12 cellular contexts compared by ENCODE assay signal in genomic region chr3:14863324-14864100, GRCh38. TPM values are rescaled to one million over a fixed set of nuclear protein-coding genes. Genes with fewer than 3 reads are reported as not detected.
A peak's percentile ranks its signal among the peaks of the same experiment; 100 is the strongest.
DNase-seq lines count a peak whose midpoint lies in the region; TF ChIP-seq lines count a peak whose summit lies in the region.
"Had no signal": no experiment of that assay in that cellular context is flagged by ENCODE, and none has a peak within 500 bp of the region (broad histone marks: within the 10 kb centered on the region; RNA-seq: fewer than 3 reads in every experiment).

No MANE protein-coding gene starts in this region.

- H3K4me3 Mint-ChIP-seq in osteocyte (ENCODE audit: unreplicated experiment), result no peak overlapping the region
- H3K4me3 Mint-ChIP-seq in MCF 10A (ENCODE audit: unreplicated experiment), result no peak overlapping the region
- H3K4me3 Mint-ChIP-seq: activated naive CD8-positive, alpha-beta T cell had no signal

- intact Hi-C loops in MCF 10A (cut with micrococcal nuclease), result no loop called here

- TF ChIP-seq POLR2A in NB4 (IDR thresholded peaks at IDR 0.05; ENCODE audit: extremely low read depth, insufficient read length), result no peak

- POLR2A ChIA-PET in MCF 10A (lab: Yijun Ruan, JAX), result no interaction called here

- no peak overlapping the region for H3K27ac Mint-ChIP-seq in osteocyte (ENCODE audit: unreplicated experiment)
- no peak overlapping the region for H3K27ac Mint-ChIP-seq in MCF 10A (ENCODE audit: low read depth, unreplicated experiment)
- H3K27ac Mint-ChIP-seq: activated naive CD8-positive, alpha-beta T cell had no signal

- CTCF ChIA-PET in MCF 10A (lab: Yijun Ruan, JAX), result interaction anchor here (0.7 to 1.1 kb wide), 3 partner anchors 11 to 75 kb away, joined by 3 to 4 read pairs (median 3); no protein-coding TSS in a partner anchor

- H3K27me3 Mint-ChIP-seq in osteocyte (ENCODE audit: unreplicated experiment) (peaks cover 11% of the 10 kb centered on the region), MCF 10A (ENCODE audit: insufficient read depth, unreplicated experiment) (peaks cover 36% of the 10 kb centered on the region)
- H3K27me3 Mint-ChIP-seq: activated naive CD8-positive, alpha-beta T cell had no signal

- H3K4me1 Mint-ChIP-seq in osteocyte (ENCODE audit: unreplicated experiment) (no peaks in the 10 kb centered on the region), MCF 10A (ENCODE audit: insufficient read depth, unreplicated experiment) (no peaks in the 10 kb centered on the region)

- TF ChIP-seq CTCF in NB4 (IDR thresholded peaks at IDR 0.05; ENCODE audit: low read depth, low read length), result peak; percentile 22
- TF ChIP-seq CTCF in epithelial cell of esophagus (IDR thresholded peaks at IDR 0.05; ENCODE audit: insufficient read depth, low read depth, low read length, missing control alignments), result peak; percentile 20
- TF ChIP-seq CTCF in osteocyte (IDR thresholded peaks at IDR 0.05), result peak; percentile 32
- TF ChIP-seq CTCF in MCF 10A (IDR thresholded peaks at IDR 0.05; ENCODE audit: unreplicated experiment), result no peak

- H3K9me3 Mint-ChIP-seq in osteocyte (ENCODE audit: unreplicated experiment) (no peaks in the 10 kb centered on the region), MCF 10A (ENCODE audit: unreplicated experiment) (no peaks in the 10 kb centered on the region)

- H3K36me3 Mint-ChIP-seq in osteocyte (ENCODE audit: unreplicated experiment) (no peaks in the 10 kb centered on the region), MCF 10A (ENCODE audit: insufficient read depth, unreplicated experiment) (no peaks in the 10 kb centered on the region)

- H3K4me3 ChIP-seq in NB4 (ENCODE audit: low read depth, low read length), result no peak overlapping the region
- H3K4me3 ChIP-seq in epithelial cell of esophagus (ENCODE audit: low read length), result no peak overlapping the region
- H3K4me3 ChIP-seq: uterus had no signal

- no TSS peak for BruUV-seq in MCF 10A (replicated peaks; lab: Mats Ljungman, UMichigan)

- peak; percentile 32 for DNase-seq in ELF-1 (ENCODE audit: low read depth, low spot score)
- peak; percentile 12 for DNase-seq in NB4 (ENCODE audit: low read depth)
- DNase-seq in epithelial cell of esophagus (ENCODE audit: low read depth), result no peak
- no peak for DNase-seq in osteocyte (ENCODE audit: extremely low spot score, unreplicated experiment)
- no peak for DNase-seq in GM19238 (ENCODE audit: insufficient read length, low spot score)
- no peak for DNase-seq in DMS79 (lab: John Stamatoyannopoulos, UW)
- no peak for DNase-seq in NCI-H510A treated with DMSO at 0.1 percent for 48 hours (lab: John Stamatoyannopoulos, UW)
- no peak for DNase-seq in MCF 10A (ENCODE audit: unreplicated experiment)
- DNase-seq: activated CD8-positive, alpha-beta memory T cell treated with anti-CD3 and anti-CD28 coated beads for 24 hours; NCI-H1417; uterus had no signal

RNA-seq across cellular contexts. Expression of gene FGD5, which starts 44.8 kb away (rescaled TPM):
- total RNA-seq in osteocyte (not detected in 2 replicates), MCF 10A (2022) (not detected in 2 replicates)

Comparison
In these comparisons a context has a peak if more than half of its experiments do, and no peak if none do; other contexts are left out.
1. DNase-seq: peak in ELF-1 (single experiment) and NB4 (single experiment); none in epithelial cell of esophagus (single experiment), osteocyte (single experiment), GM19238 (single experiment), DMS79 (single experiment), NCI-H510A treated with DMSO at 0.1 percent for 48 hours (single experiment) and MCF 10A (single experiment).